Comparison of ENCODE assay signal across 22 cellular contexts in genomic region chr10:71483871-71484270, GRCh38.
DNase-seq lines count a peak whose midpoint lies in the region; ATAC-seq, FAIRE-seq and TF ChIP-seq lines count a peak whose summit lies in the region.
"Had no signal": no experiment of that assay in that cellular context is flagged by ENCODE, and none has a peak within 500 bp of the region (broad histone marks: within the 10 kb centered on the region; RNA-seq: fewer than 3 reads in every experiment).

No MANE protein-coding gene starts in this region.

- H3K18ac ChIP-seq in H1 (ENCODE audit: extremely low read depth, low read length) (no peak overlapping the region), mesendoderm (ENCODE audit: low read length) (no peak overlapping the region)

- H3K23me2 ChIP-seq in H1 (ENCODE audit: low read depth, low read length): no peaks in the 10 kb centered on the region

- H2BK120ac ChIP-seq in H1 (replicated peaks; ENCODE audit: low read depth, low read length) (no peak overlapping the region), mesendoderm (ENCODE audit: low read depth, low read length) (no peak overlapping the region)

- H4K20me1 ChIP-seq in HepG2 (ENCODE audit: insufficient read depth, low read length) (no peaks in the 10 kb centered on the region), H1 (replicated peaks in 1 of 2; ENCODE audit: control insufficient read depth in 1 of 2, insufficient read depth in 2 of 2, low read length in 2 of 2) (no peaks in the 10 kb centered on the region)
- H4K20me1 ChIP-seq: BLaER1 treated with 17β-estradiol and CSF1 and Interleukin-3, amounts not matched to agents 10 nM and 100 nM had no signal

- H4K8ac ChIP-seq in H1 (ENCODE audit: extremely low read depth, insufficient read depth, low read length) (no peak overlapping the region), mesendoderm (ENCODE audit: low read depth, low read length) (no peak overlapping the region)

- no peak for DNase-seq in HepG2 (ENCODE audit: low spot score)
- DNase-seq in right lobe of liver: no peak
- no peak for DNase-seq in H1 (ENCODE audit: low read depth in 1 of 2, low spot score in 2 of 2)
- peak; percentile 48 for DNase-seq in posterior vena cava (ENCODE audit: low spot score)
- DNase-seq in mesendoderm: no peak
- DNase-seq in activated CD4-positive, alpha-beta T cell treated with anti-CD3 and anti-CD28 coated beads, Interleukin-2, amount 50 U/mL, for 1 hour: no peak
- DNase-seq: AML-193; Caco-2; Calu3; CD4-positive, alpha-beta T cell; CD8-positive, alpha-beta T cell; DMS79 treated with DMSO at 0.1 percent for 48 hours; GF-D8 had no signal

- H3K79me2 ChIP-seq in HepG2 (ENCODE audit: insufficient read depth, low read length) (no peaks in the 10 kb centered on the region), H1 (ENCODE audit: control insufficient read depth in 1 of 2, insufficient read depth in 2 of 2, low read length in 2 of 2) (no peaks in the 10 kb centered on the region), mesendoderm (ENCODE audit: control insufficient read depth, insufficient read depth, low read length) (no peaks in the 10 kb centered on the region)

- TF ChIP-seq EP300 in HepG2 (IDR thresholded peaks at IDR 0.05; ENCODE audit: low read depth in 2 of 2, low read length in 2 of 2) (no peak), HepG2 (CRISPR knock-in tag; IDR thresholded peaks at IDR 0.05; ENCODE audit: borderline replicate concordance) (no peak), H1 (IDR thresholded peaks at IDR 0.05; ENCODE audit: borderline replicate concordance in 1 of 2, low read depth in 2 of 2, low read length in 2 of 2) (no peak)

- no peak overlapping the region for H4K91ac ChIP-seq in H1 (replicated peaks; ENCODE audit: insufficient read length, low read length)

- H3K36me3 ChIP-seq in HepG2 (replicated peaks in 1 of 2; ENCODE audit: control insufficient read depth in 1 of 2, insufficient read depth in 2 of 2, low read length in 2 of 2) (no peaks in the 10 kb centered on the region), right lobe of liver (no peaks in the 10 kb centered on the region), H1 (ENCODE audit: control insufficient read depth in 2 of 4, insufficient read depth in 4 of 4, low read length in 3 of 4) (no peaks in the 10 kb centered on the region), mesendoderm (ENCODE audit: control insufficient read depth, insufficient read depth, low read length) (no peaks in the 10 kb centered on the region)
- H3K36me3 ChIP-seq: BLaER1 treated with 17β-estradiol and CSF1 and Interleukin-3, amounts not matched to agents 10 nM and 100 nM had no signal

- TF ChIP-seq POLR2A in HepG2 (IDR thresholded peaks at IDR 0.05; ENCODE audit: insufficient read depth in 1 of 2, low read depth in 2 of 2, low read length in 2 of 2) (no peak), right lobe of liver (IDR thresholded peaks at IDR 0.05) (no peak), H1 (IDR thresholded peaks at IDR 0.05; ENCODE audit: control extremely low read depth in 1 of 2, low read depth in 2 of 2, low read length in 2 of 2) (no peak)

- H4K5ac ChIP-seq in H1 (ENCODE audit: insufficient read length, low read depth, low read length) (no peak overlapping the region), mesendoderm (ENCODE audit: low read length) (no peak overlapping the region)

- intact Hi-C loops in HepG2 (cut with micrococcal nuclease; ENCODE audit: unreplicated experiment) (no loop called here), right lobe of liver (cut with DNase I) (loop anchor here in 1 of 2 donors (10.0 kb wide), 1 partner anchor 159 kb away; no protein-coding TSS in a partner anchor), posterior vena cava (cut with DNase I) (no loop called here)

- H3K9me3 ChIP-seq in HepG2 (ENCODE audit: low read length): no peaks in the 10 kb centered on the region; the same call in 1 of the 2 replicates
- no peaks in the 10 kb centered on the region for H3K9me3 ChIP-seq in right lobe of liver
- no peaks in the 10 kb centered on the region; a peak in 1 of 4 replicates for H3K9me3 ChIP-seq in H1 (ENCODE audit: insufficient read depth in 2 of 2, low read depth in 1 of 2, low read length in 1 of 2)

- no peak for TF ChIP-seq CTCF in HepG2 (CRISPR knock-in tag; IDR thresholded peaks at IDR 0.05)
- TF ChIP-seq CTCF in right lobe of liver (IDR thresholded peaks at IDR 0.05): no peak
- TF ChIP-seq CTCF in H1 (IDR thresholded peaks at IDR 0.05; ENCODE audit: control extremely low read depth in 1 of 3, insufficient read depth in 1 of 3, low read depth in 1 of 3, low read length in 3 of 3): no peak

- H3K27ac ChIP-seq in HepG2 (ENCODE audit: extremely low read length, insufficient read depth, low read length): no peak overlapping the region
- H3K27ac ChIP-seq in right lobe of liver: no peak overlapping the region
- H3K27ac ChIP-seq in H1 (ENCODE audit: low read depth, low read length): no peak overlapping the region
- no peak overlapping the region for H3K27ac ChIP-seq in mesendoderm (ENCODE audit: low read depth, low read length)
- H3K27ac ChIP-seq: 22Rv1; A549; BLaER1 treated with 17β-estradiol and CSF1 and Interleukin-3, amounts not matched to agents 10 nM and 100 nM; C4-2B had no signal

- H3K4ac ChIP-seq in H1 (replicated peaks; ENCODE audit: insufficient read length, low read depth, low read length): no peak overlapping the region
- H3K4ac ChIP-seq in mesendoderm (ENCODE audit: low read depth, low read length): no peak overlapping the region

- H3K4me1 ChIP-seq in HepG2 (ENCODE audit: insufficient read depth, low read length) (no peaks in the 10 kb centered on the region), right lobe of liver (no peaks in the 10 kb centered on the region), H1 (replicated peaks in 1 of 4; ENCODE audit: control insufficient read depth in 3 of 4, insufficient read depth in 4 of 4, low read length in 3 of 4) (peaks cover 0 to 6% (median 1%) of the 10 kb centered on the region in 4 experiments; a peak in 3 of 7 replicates), mesendoderm (ENCODE audit: control insufficient read depth, low read depth, low read length) (no peaks in the 10 kb centered on the region)
- H3K4me1 ChIP-seq: A549, Caco-2 had no signal

- no peak overlapping the region for H3K23ac ChIP-seq in H1 (ENCODE audit: insufficient read length)
- no peak overlapping the region for H3K23ac ChIP-seq in mesendoderm (ENCODE audit: low read length)

- TF ChIP-seq RAD21 in HepG2 (CRISPR knock-in tag; IDR thresholded peaks at IDR 0.05) (no peak), H1 (IDR thresholded peaks at IDR 0.05 in 1 of 2, conservative IDR thresholded peaks at IDR 0.05 in 1 of 2; ENCODE audit: low read depth in 2 of 2, low read length in 2 of 2) (no peak)

- no peak overlapping the region for H3K56ac ChIP-seq in H1 (replicated peaks; ENCODE audit: insufficient read length, low read depth, low read length)
- no peak overlapping the region for H3K56ac ChIP-seq in mesendoderm (ENCODE audit: low read length)

- ATAC-seq in HepG2 (no peak), right lobe of liver (no peak), HG03439 (IDR thresholded peaks at IDR 0.05; ENCODE audit: unreplicated experiment) (no peak)
- ATAC-seq: CD8-positive, alpha-beta T cell had no signal

- in situ Hi-C loops in HepG2 (cut with HindIII; ENCODE audit: extremely low pct_ligation_motif_present, low pct_unique_long_range_greater_than_20kb): no loop called here

- CTCF ChIA-PET in HepG2 (lab: Yijun Ruan, JAX; ENCODE audit: low intra/inter-chr PET ratio, low total read pairs) (no interaction called here), H1 (lab: Charles Lee; ENCODE audit: partially characterized antibody) (interaction anchor here (0.6 to 5.9 kb wide), 26 partner anchors 8 to 224 kb away, joined by 3 to 70 read pairs (median 5); partner anchors contain the start of gene CDH23)

- H2AFZ ChIP-seq in HepG2 (ENCODE audit: low read length) (no peak overlapping the region), H1 (ENCODE audit: low read length) (no peak overlapping the region)

- H2BK15ac ChIP-seq in H1 (ENCODE audit: low read length): no peak overlapping the region
- no peak overlapping the region for H2BK15ac ChIP-seq in mesendoderm (replicated peaks; ENCODE audit: low read depth)

- H3K14ac ChIP-seq in H1 (ENCODE audit: insufficient read length): no peak overlapping the region

- POLR2A ChIA-PET in HepG2 (lab: Yijun Ruan, JAX): no interaction called here
- POLR2A ChIA-PET in H1 (lab: Charles Lee; ENCODE audit: partially characterized antibody): interaction anchor here (0.7 kb wide), 1 partner anchor 74 kb away, joined by 3 read pairs; no protein-coding TSS in a partner anchor

- WGBS in HepG2 (ENCODE audit: low lambda C conversion rate): 46% methylated on average over 13 of the region's 13 CpGs
- 79% methylated on average over 10 of the region's 13 CpGs for WGBS in right lobe of liver (ENCODE audit: insufficient coverage, low coverage, low lambda C conversion rate, missing lambda C conversion rate)
- 91% methylated on average over 13 of the region's 13 CpGs; no CpG with 5 or more reads in 1 of the 2 experiments for WGBS in H1 (ENCODE audit: extremely low coverage in 1 of 2, insufficient coverage in 1 of 2, insufficient read length in 1 of 2, insufficient replicate concordance in 2 of 2, low coverage in 1 of 2, low lambda C conversion rate in 2 of 2, missing lambda C conversion rate in 1 of 2), 2 experiments
- WGBS in mesendoderm (ENCODE audit: extremely low coverage, insufficient coverage, low lambda C conversion rate): no CpG with 5 or more reads among the region's 13 CpGs

- FAIRE-seq in HepG2 (lab: Jason Lieb, UNC) (no peak), H1 (lab: Jason Lieb, UNC) (no peak)
- FAIRE-seq: A549, D721Med, G401.6, GM12891, GM19239 had no signal

- H2BK5ac ChIP-seq in H1 (ENCODE audit: low read depth, low read length) (no peak overlapping the region), mesendoderm (ENCODE audit: low read length) (no peak overlapping the region)

- H2BK12ac ChIP-seq in H1 (ENCODE audit: low read depth, low read length): no peak overlapping the region

- H3K79me1 ChIP-seq in H1 (ENCODE audit: low read depth, low read length) (no peaks in the 10 kb centered on the region), mesendoderm (ENCODE audit: low read length) (no peaks in the 10 kb centered on the region)

- H2AK5ac ChIP-seq in H1 (ENCODE audit: low read depth, low read length) (no peak overlapping the region), mesendoderm (ENCODE audit: low read length) (no peak overlapping the region)

- 0 out of 2 replicates have a peak overlapping the region, but pooled peaks have one; percentile 13 for H2BK20ac ChIP-seq in H1 (ENCODE audit: low read length)

- H3K4me2 ChIP-seq in HepG2 (ENCODE audit: low read depth, low read length) (no peak overlapping the region), H1 (ENCODE audit: insufficient read depth in 1 of 2, low read depth in 2 of 2, low read length in 2 of 2) (no peak overlapping the region), mesendoderm (ENCODE audit: low read length) (no peak overlapping the region)
- H3K4me2 ChIP-seq: A549; BLaER1 treated with 17β-estradiol and CSF1 and Interleukin-3, amounts not matched to agents 10 nM and 100 nM had no signal

- no peak overlapping the region for H3K4me3 ChIP-seq in HepG2 (replicated peaks in 1 of 3; ENCODE audit: insufficient read depth in 1 of 3, low read depth in 2 of 3, low read length in 3 of 3)
- no peak overlapping the region for H3K4me3 ChIP-seq in right lobe of liver
- H3K4me3 ChIP-seq in H1 (ENCODE audit: extremely low read depth in 1 of 4, insufficient read depth in 2 of 4, low read depth in 3 of 4, low read length in 4 of 4): no peak overlapping the region
- H3K4me3 ChIP-seq in mesendoderm (ENCODE audit: low read length): no peak overlapping the region
- H3K4me3 ChIP-seq: A549; BLaER1 treated with 17β-estradiol and CSF1 and Interleukin-3, amounts not matched to agents 10 nM and 100 nM had no signal

- H3K9ac ChIP-seq in HepG2 (ENCODE audit: insufficient read depth, low read depth, low read length) (no peak overlapping the region), H1 (replicated peaks in 1 of 4; ENCODE audit: extremely low read depth in 1 of 4, low read depth in 3 of 4, low read length in 3 of 4) (no peak overlapping the region), mesendoderm (ENCODE audit: low read length) (no peak overlapping the region)
- H3K9ac ChIP-seq: BLaER1 treated with 17β-estradiol and CSF1 and Interleukin-3, amounts not matched to agents 10 nM and 100 nM had no signal

- H3K27me3 ChIP-seq in HepG2 (ENCODE audit: control insufficient read depth in 1 of 2, insufficient read depth in 2 of 2, low read length in 2 of 2) (peaks cover 6 to 49% of the 10 kb centered on the region in 2 experiments; a peak in 4 of 5 replicates), right lobe of liver (no peaks in the 10 kb centered on the region), H1 (replicated peaks in 1 of 4; ENCODE audit: control insufficient read depth in 3 of 4, extremely low read depth in 1 of 4, insufficient read depth in 3 of 4, low read length in 3 of 4) (no peaks in the 10 kb centered on the region), mesendoderm (ENCODE audit: insufficient read depth, low read length, poor library complexity) (no peaks in the 10 kb centered on the region)
- H3K27me3 ChIP-seq: BLaER1 treated with 17β-estradiol and CSF1 and Interleukin-3, amounts not matched to agents 10 nM and 100 nM had no signal

- no TSS peak for BruUV-seq in HepG2 (replicated peaks; lab: Mats Ljungman, UMichigan)
